In the genomic region with DNA sequence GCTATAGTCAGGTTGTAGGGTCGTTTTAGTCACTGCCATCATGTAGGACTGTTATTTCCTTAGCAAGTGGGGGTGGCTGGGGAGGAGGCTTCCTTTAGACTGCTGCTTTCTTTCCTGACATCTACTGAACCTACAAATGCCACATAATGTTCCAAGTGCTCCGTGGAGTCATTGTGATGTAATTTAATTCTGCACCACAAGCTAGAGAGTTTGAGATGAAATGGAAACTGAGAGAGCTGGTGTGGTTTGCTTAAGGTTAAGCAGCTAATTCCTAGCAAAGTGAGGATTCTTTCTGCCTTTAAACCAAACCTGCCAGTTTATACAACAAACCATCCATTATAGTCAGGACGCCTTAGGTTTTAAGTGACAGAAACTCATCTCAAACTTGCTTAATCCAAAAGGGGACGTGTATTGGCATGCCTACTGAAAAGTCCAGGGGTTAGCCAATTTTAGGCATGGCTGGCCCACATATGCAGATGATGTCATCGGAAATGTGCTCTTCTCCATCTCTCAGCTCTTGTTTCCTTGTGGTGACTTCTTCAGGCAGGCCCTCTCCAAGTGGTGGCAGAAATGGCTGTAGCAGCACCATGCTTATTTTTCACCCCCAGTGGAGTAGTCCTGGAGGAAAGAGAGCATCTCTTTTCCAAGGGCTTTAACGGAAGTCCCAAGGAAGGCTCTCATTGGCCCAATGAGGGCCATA, we compare ENCODE assay signal across 16 cellular contexts. TPM values are rescaled to one million over a fixed set of nuclear protein-coding genes. Genes with fewer than 3 reads are reported as not detected.
DNase-seq lines count a peak whose midpoint lies in the region; ATAC-seq and TF ChIP-seq lines count a peak whose summit lies in the region.
"Had no signal": no experiment of that assay in that cellular context is flagged by ENCODE, and none has a peak within 500 bp of the region (broad histone marks: within the 10 kb centered on the region; RNA-seq: fewer than 3 reads in every experiment).

No MANE protein-coding gene starts in this region.

- peak; percentile 44 for DNase-seq in GM23248
- DNase-seq in MG63 = peak; percentile 48
- peak; percentile 56 for DNase-seq in choroid plexus epithelial cell (ENCODE audit: low read depth)
- DNase-seq in mesenchymal stem cell = peak; percentile 36
- DNase-seq in D341Med (ENCODE audit: low spot score) = no peak
- no peak for DNase-seq in activated CD8-positive, alpha-beta memory T cell treated with anti-CD3 and anti-CD28 coated beads, Interleukin-2, amount 50 U/mL, for 48 hours
- DNase-seq: CD4-positive, CD25-positive, alpha-beta regulatory T cell; left lung; natural killer cell; NCI-H1092; NCI-H345; retina; transverse colon had no signal

- H3K79me1 ChIP-seq in mesenchymal stem cell (replicated peaks; ENCODE audit: low read length, poor library complexity, severe bottlenecking) = peaks cover 34% of the 10 kb centered on the region

- H2BK15ac ChIP-seq in mesenchymal stem cell (ENCODE audit: low read depth, poor library complexity, severe bottlenecking) = no peak overlapping the region

- no peaks in the 10 kb centered on the region for H4K20me1 ChIP-seq in GM23248 (ENCODE audit: insufficient read depth)

- peak overlapping the region in 1 of 2 experiments; percentile 41 for H2BK12ac ChIP-seq in mesenchymal stem cell (ENCODE audit: low read length in 2 of 2)

- peaks cover 4% of the 10 kb centered on the region; the same call in 1 of the 2 replicates for H3F3A ChIP-seq in GM23248 (ENCODE audit: insufficient read depth)

- H3K27me3 ChIP-seq in GM23248 (replicated peaks; ENCODE audit: insufficient read depth) = no peaks in the 10 kb centered on the region
- no peaks in the 10 kb centered on the region for H3K27me3 ChIP-seq in MG63
- H3K27me3 ChIP-seq in mesenchymal stem cell (ENCODE audit: control insufficient read depth in 1 of 2, insufficient read depth in 1 of 2, low read length in 2 of 2) = no peaks in the 10 kb centered on the region
- H3K27me3 ChIP-seq: hepatocyte, left lung, transverse colon had no signal

- no peak overlapping the region for H3K23ac ChIP-seq in mesenchymal stem cell (ENCODE audit: low read length in 2 of 2)

- H3K14ac ChIP-seq in mesenchymal stem cell (ENCODE audit: low read length in 2 of 2) = no peak overlapping the region

- no peak for TF ChIP-seq CTCF in choroid plexus epithelial cell (conservative IDR thresholded peaks at IDR 0.05; ENCODE audit: low read depth, low read length)

- peaks cover 64% of the 10 kb centered on the region for H3K79me2 ChIP-seq in GM23248 (ENCODE audit: insufficient read depth)

- H3K9ac ChIP-seq in GM23248 (no peak overlapping the region), mesenchymal stem cell (ENCODE audit: low read length) (peak overlapping the region; percentile 44)

- H3K9me3 ChIP-seq in GM23248 (ENCODE audit: low read depth) (no peaks in the 10 kb centered on the region), MG63 (0 out of 2 replicates have a peak, but pooled peaks cover 2% of the 10 kb centered on the region), mesenchymal stem cell (ENCODE audit: control insufficient read depth, low read length) (peaks cover 8% of the 10 kb centered on the region)
- H3K9me3 ChIP-seq: transverse colon had no signal

- H2AFZ ChIP-seq in GM23248 (no peak overlapping the region), mesenchymal stem cell (ENCODE audit: low read depth, low read length) (no peak overlapping the region)
- H2AFZ ChIP-seq: hepatocyte had no signal

- no peak overlapping the region for H3K27ac ChIP-seq in GM23248
- H3K27ac ChIP-seq in mesenchymal stem cell (ENCODE audit: low read length, poor library complexity, severe bottlenecking) = no peak overlapping the region
- H3K27ac ChIP-seq: hepatocyte, left lung, transverse colon had no signal

- H3K4me3 ChIP-seq in GM23248 = no peak overlapping the region
- H3K4me3 ChIP-seq in MG63 = no peak overlapping the region
- no peak overlapping the region for H3K4me3 ChIP-seq in choroid plexus epithelial cell (ENCODE audit: low read depth, low read length)
- H3K4me3 ChIP-seq in mesenchymal stem cell (ENCODE audit: insufficient read depth in 1 of 2, low read depth in 1 of 2, low read length in 2 of 2) = peak overlapping the region in 1 of 2 experiments; percentile 4
- H3K4me3 ChIP-seq: hepatocyte, left lung, transverse colon had no signal

- ATAC-seq in HG03565 (IDR thresholded peaks at IDR 0.05; ENCODE audit: unreplicated experiment) = no peak
- no peak for ATAC-seq in GM21423 (IDR thresholded peaks at IDR 0.05; ENCODE audit: unreplicated experiment)
- ATAC-seq: left lung had no signal

- H4K91ac ChIP-seq in mesenchymal stem cell (ENCODE audit: low read length) = no peak overlapping the region

- no peak overlapping the region for H2AK5ac ChIP-seq in mesenchymal stem cell (ENCODE audit: low read length, severe bottlenecking)

- H3K4me1 ChIP-seq in GM23248 (ENCODE audit: insufficient read depth) = 0 out of 2 replicates have a peak, but pooled peaks cover 8% of the 10 kb centered on the region
- H3K4me1 ChIP-seq in mesenchymal stem cell (ENCODE audit: control insufficient read depth, insufficient read depth, low read depth, low read length) = peaks cover 17% of the 10 kb centered on the region
- H3K4me1 ChIP-seq: left lung, transverse colon had no signal

- H3K9me2 ChIP-seq in GM23248 (ENCODE audit: insufficient read depth) = no peaks in the 10 kb centered on the region

- H2BK120ac ChIP-seq in mesenchymal stem cell (ENCODE audit: low read depth, low read length) = no peak overlapping the region

- no peak overlapping the region for H3K4me2 ChIP-seq in GM23248 (ENCODE audit: unreplicated experiment)
- H3K4me2 ChIP-seq in mesenchymal stem cell (ENCODE audit: low read length, poor library complexity, severe bottlenecking) = no peak overlapping the region
- H3K4me2 ChIP-seq: hepatocyte had no signal

- in situ Hi-C loops in GM23248 (cut with MboI) = no loop called here

- no peak overlapping the region for H4K8ac ChIP-seq in mesenchymal stem cell (ENCODE audit: low read length)

- no peaks in the 10 kb centered on the region for H3K36me3 ChIP-seq in GM23248 (ENCODE audit: low read depth)
- no peaks in the 10 kb centered on the region for H3K36me3 ChIP-seq in MG63
- peaks cover 4% of the 10 kb centered on the region in 2 experiments for H3K36me3 ChIP-seq in mesenchymal stem cell (ENCODE audit: control insufficient read depth in 1 of 2, insufficient read depth in 2 of 2, low read depth in 1 of 2, low read length in 2 of 2)
- H3K36me3 ChIP-seq: left lung, transverse colon had no signal

- H2BK5ac ChIP-seq in mesenchymal stem cell (ENCODE audit: low read depth, low read length, poor library complexity, severe bottlenecking) = no peak overlapping the region

- H3K4ac ChIP-seq in mesenchymal stem cell (ENCODE audit: low read depth in 1 of 2, low read length in 2 of 2) = no peak overlapping the region

- H3K18ac ChIP-seq in mesenchymal stem cell (ENCODE audit: low read depth in 1 of 2, low read length in 2 of 2) = no peak overlapping the region

- WGBS in GM23248 (ENCODE audit: low coverage in 1 of 2, low lambda C conversion rate in 2 of 2, missing lambda C conversion rate in 2 of 2), 2 experiments = 71 to 76% methylated on average over 6 of the region's 6 CpGs
- 92% methylated on average over 5 of the region's 6 CpGs for WGBS in mesenchymal stem cell

RNA-seq across cellular contexts. Expression of a gene that starts 30.5 kb away (rescaled TPM):
- total RNA-seq in GM23248 (2014; rRNA removed; shearing (Covaris generic)) = 2.3 and 3.9 TPM in 2 replicates
- polyA plus RNA-seq in GM23248 (2016; fragmentation: Nextera tagmentation; extraction: Ambion mirVana) = 5.1 and 5.7 TPM in 2 replicates
- 3.4 and 3.6 TPM in 2 replicates for total RNA-seq in MG63 (2014; rRNA removed; shearing (Covaris generic); ENCODE audit: low replicate concordance)
- polyA plus RNA-seq in mesenchymal stem cell (2013, experiment 1 of 2) = 19.0 TPM
- polyA plus RNA-seq in mesenchymal stem cell (2013, experiment 2 of 2) = 18.9 TPM
- polyA plus RNA-seq: CD4-positive, CD25-positive, alpha-beta regulatory T cell had no signal

Comparison
In these comparisons a context has a peak if more than half of its experiments do, and no peak if none do; other contexts are left out.
1. DNase-seq: peak in GM23248 (single experiment), MG63 (single experiment), choroid plexus epithelial cell (single experiment) and mesenchymal stem cell (single experiment); none in D341Med (single experiment) and activated CD8-positive, alpha-beta memory T cell treated with anti-CD3 and anti-CD28 coated beads, Interleukin-2, amount 50 U/mL, for 48 hours (single experiment).